In the genomic region with DNA sequence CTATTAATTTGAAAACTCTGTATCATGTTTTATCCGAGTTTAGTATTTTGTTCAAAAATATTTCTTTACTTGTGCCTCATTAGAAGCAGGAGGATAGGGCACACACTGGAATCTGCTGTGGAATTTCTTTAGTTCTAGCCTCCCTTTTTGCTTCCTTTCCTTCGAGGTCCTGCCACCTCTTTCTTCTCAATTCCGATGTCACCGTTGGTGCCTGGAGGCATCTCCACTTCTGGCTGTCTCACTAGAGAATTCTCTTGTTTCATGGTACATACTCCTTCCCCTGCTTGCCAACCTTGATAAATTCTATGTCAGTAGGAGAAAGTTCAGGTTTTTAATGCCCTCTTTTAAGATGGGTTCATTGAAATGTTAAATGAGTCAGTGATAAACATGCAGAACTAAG, we compare ENCODE assay signal across 23 cellular contexts.
DNase-seq lines count a peak whose midpoint lies in the region; ATAC-seq and FAIRE-seq lines count a peak whose summit lies in the region.
"Had no signal": no experiment of that assay in that cellular context is flagged by ENCODE, and none has a peak within 500 bp of the region (broad histone marks: within the 10 kb centered on the region; RNA-seq: fewer than 3 reads in every experiment).

No MANE protein-coding gene starts in this region.

- no peak overlapping the region for H2BK120ac ChIP-seq in mesendoderm (ENCODE audit: low read depth, low read length)

- peaks cover 12% of the 10 kb centered on the region for H3K4me1 ChIP-seq in adipocyte (ENCODE audit: control insufficient read depth, insufficient read depth, low read length)
- no peaks in the 10 kb centered on the region for H3K4me1 ChIP-seq in mesendoderm (ENCODE audit: control insufficient read depth, low read depth, low read length)
- H3K4me1 ChIP-seq: A549, BE2C had no signal

- H2BK5ac ChIP-seq in mesendoderm (ENCODE audit: low read length): no peak overlapping the region

- H3K27me3 ChIP-seq in adipocyte (replicated peaks; ENCODE audit: control insufficient read depth, insufficient read depth, low read length): no peaks in the 10 kb centered on the region
- H3K27me3 ChIP-seq in mesendoderm (ENCODE audit: insufficient read depth, low read length, poor library complexity): no peaks in the 10 kb centered on the region
- H3K27me3 ChIP-seq: BE2C; BLaER1 treated with 17β-estradiol and CSF1 and Interleukin-3, amounts not matched to agents 10 nM and 100 nM had no signal

- H3K4me2 ChIP-seq in mesendoderm (ENCODE audit: low read length): no peak overlapping the region
- H3K4me2 ChIP-seq: A549; BLaER1 treated with 17β-estradiol and CSF1 and Interleukin-3, amounts not matched to agents 10 nM and 100 nM had no signal

- no peak overlapping the region for H3K4ac ChIP-seq in mesendoderm (ENCODE audit: low read depth, low read length)

- no peak overlapping the region for H3K23ac ChIP-seq in mesendoderm (ENCODE audit: low read length)

- no peak overlapping the region for H2AK5ac ChIP-seq in mesendoderm (ENCODE audit: low read length)

- no peak overlapping the region for H3K18ac ChIP-seq in mesendoderm (ENCODE audit: low read length)

- no peak for DNase-seq in GM19239 (ENCODE audit: insufficient read length, low spot score)
- peak; percentile 1 for DNase-seq in adipocyte (ENCODE audit: low read depth)
- DNase-seq in mesendoderm: peak; percentile 55
- no peak for DNase-seq in EL
- DNase-seq in hippocampal formation (lab: John Stamatoyannopoulos, UW): no peak
- DNase-seq: 8988T; ACHN; AML-193; BE2C; CD4-positive, alpha-beta T cell; CD8-positive, alpha-beta memory T cell; DMS 273 treated with DMSO at 0.1 percent for 48 hours; DMS79; GM23248; HFFc6 had no signal

- peak; percentile 21 for FAIRE-seq in GM19239 (lab: Jason Lieb, UNC)
- FAIRE-seq: A549, D721Med, G401.6, GM12892 had no signal

- no peak overlapping the region for H4K8ac ChIP-seq in mesendoderm (ENCODE audit: low read depth, low read length)

- H3K36me3 ChIP-seq in adipocyte (ENCODE audit: control insufficient read depth, insufficient read depth, low read length, severe bottlenecking) (no peaks in the 10 kb centered on the region), mesendoderm (ENCODE audit: control insufficient read depth, insufficient read depth, low read length) (no peaks in the 10 kb centered on the region)
- H3K36me3 ChIP-seq: BE2C; BLaER1 treated with 17β-estradiol and CSF1 and Interleukin-3, amounts not matched to agents 10 nM and 100 nM; HAP-1 had no signal

- no CpG with 5 or more reads among the region's 4 CpGs for WGBS in mesendoderm (ENCODE audit: extremely low coverage, insufficient coverage, low lambda C conversion rate)

- H3K9ac ChIP-seq in adipocyte (ENCODE audit: low read length) (no peak overlapping the region), mesendoderm (ENCODE audit: low read length) (no peak overlapping the region)
- H3K9ac ChIP-seq: BLaER1 treated with 17β-estradiol and CSF1 and Interleukin-3, amounts not matched to agents 10 nM and 100 nM; GM23248 had no signal

- no peak overlapping the region for H2BK15ac ChIP-seq in mesendoderm (replicated peaks; ENCODE audit: low read depth)

- no peak overlapping the region for H3K56ac ChIP-seq in mesendoderm (ENCODE audit: low read length)

- H3K79me2 ChIP-seq in mesendoderm (ENCODE audit: control insufficient read depth, insufficient read depth, low read length): no peaks in the 10 kb centered on the region

- H3K4me3 ChIP-seq in adipocyte (ENCODE audit: low read length): no peak overlapping the region
- H3K4me3 ChIP-seq in mesendoderm (ENCODE audit: low read length): no peak overlapping the region
- H3K4me3 ChIP-seq: A549; BLaER1 treated with 17β-estradiol and CSF1 and Interleukin-3, amounts not matched to agents 10 nM and 100 nM; GM23248; HAP-1 had no signal

- H3K27ac ChIP-seq in mesendoderm (ENCODE audit: low read depth, low read length): no peak overlapping the region
- H3K27ac ChIP-seq: A549; BLaER1 treated with 17β-estradiol and CSF1 and Interleukin-3, amounts not matched to agents 10 nM and 100 nM; GM23248 had no signal

- ATAC-seq in GM21515 (IDR thresholded peaks at IDR 0.05; ENCODE audit: unreplicated experiment) (no peak), GM18907 (IDR thresholded peaks at IDR 0.05; ENCODE audit: unreplicated experiment) (no peak)
- ATAC-seq: A549 had no signal

- no peak overlapping the region for H4K5ac ChIP-seq in mesendoderm (ENCODE audit: low read length)

- H3K79me1 ChIP-seq in mesendoderm (ENCODE audit: low read length): no peaks in the 10 kb centered on the region

- H3K9me3 ChIP-seq in adipocyte (ENCODE audit: control insufficient read depth, low read length): no peaks in the 10 kb centered on the region
- H3K9me3 ChIP-seq: A549; BE2C; BLaER1 treated with 17β-estradiol and CSF1 and Interleukin-3, amounts not matched to agents 10 nM and 100 nM; HAP-1 had no signal

Comparison
In these comparisons a context has a peak if more than half of its experiments do, and no peak if none do; other contexts are left out.
1. DNase-seq: peak in adipocyte (single experiment) and mesendoderm (single experiment); none in GM19239 (single experiment), EL (single experiment) and hippocampal formation (0 of 2).